In genomic region chr22:30262917-30263741, GRCh38 we compare ENCODE assay signal across 1 cellular context.
A peak's percentile ranks its signal among the peaks of the same experiment; 100 is the strongest.
TF ChIP-seq lines count a peak whose summit lies in the region.

No MANE protein-coding gene starts in this region.

TF ChIP-seq in HepG2, 621 proteins besides CTCF, POLR2A, EP300 and RAD21 (continued from another document and continues in another):
- peak; percentile 61 for TF ChIP-seq YY1 (IDR thresholded peaks at IDR 0.05; ENCODE audit: insufficient read depth, insufficient replicate concordance, low read depth, low read length)
- TF ChIP-seq ZNF549 (CRISPR knock-in tag; IDR thresholded peaks at IDR 0.05) = no peak
- no peak for TF ChIP-seq SNRNP70 (IDR thresholded peaks at IDR 0.05; ENCODE audit: low read depth, low read length)
- no peak for TF ChIP-seq ZNF160 (CRISPR knock-in tag; IDR thresholded peaks at IDR 0.05)
- TF ChIP-seq FLYWCH1 (CRISPR knock-in tag; IDR thresholded peaks at IDR 0.05) = no peak
- TF ChIP-seq SOX5 (CRISPR knock-in tag; IDR thresholded peaks at IDR 0.05; ENCODE audit: borderline replicate concordance) = no peak
- TF ChIP-seq, protein P1, sequence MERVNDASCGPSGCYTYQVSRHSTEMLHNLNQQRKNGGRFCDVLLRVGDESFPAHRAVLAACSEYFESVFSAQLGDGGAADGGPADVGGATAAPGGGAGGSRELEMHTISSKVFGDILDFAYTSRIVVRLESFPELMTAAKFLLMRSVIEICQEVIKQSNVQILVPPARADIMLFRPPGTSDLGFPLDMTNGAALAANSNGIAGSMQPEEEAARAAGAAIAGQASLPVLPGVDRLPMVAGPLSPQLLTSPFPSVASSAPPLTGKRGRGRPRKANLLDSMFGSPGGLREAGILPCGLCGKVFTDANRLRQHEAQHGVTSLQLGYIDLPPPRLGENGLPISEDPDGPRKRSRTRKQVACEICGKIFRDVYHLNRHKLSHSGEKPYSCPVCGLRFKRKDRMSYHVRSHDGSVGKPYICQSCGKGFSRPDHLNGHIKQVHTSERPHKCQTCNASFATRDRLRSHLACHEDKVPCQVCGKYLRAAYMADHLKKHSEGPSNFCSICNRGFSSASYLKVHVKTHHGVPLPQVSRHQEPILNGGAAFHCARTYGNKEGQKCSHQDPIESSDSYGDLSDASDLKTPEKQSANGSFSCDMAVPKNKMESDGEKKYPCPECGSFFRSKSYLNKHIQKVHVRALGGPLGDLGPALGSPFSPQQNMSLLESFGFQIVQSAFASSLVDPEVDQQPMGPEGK (CRISPR knock-in tag; IDR thresholded peaks at IDR 0.05) = peak; percentile 43; the same call in 1 of the 2 replicates
- TF ChIP-seq ZNF3 (CRISPR knock-in tag; IDR thresholded peaks at IDR 0.05) = no peak
- no peak for TF ChIP-seq MED13 (CRISPR knock-in tag; IDR thresholded peaks at IDR 0.05)
- TF ChIP-seq, protein P2, sequence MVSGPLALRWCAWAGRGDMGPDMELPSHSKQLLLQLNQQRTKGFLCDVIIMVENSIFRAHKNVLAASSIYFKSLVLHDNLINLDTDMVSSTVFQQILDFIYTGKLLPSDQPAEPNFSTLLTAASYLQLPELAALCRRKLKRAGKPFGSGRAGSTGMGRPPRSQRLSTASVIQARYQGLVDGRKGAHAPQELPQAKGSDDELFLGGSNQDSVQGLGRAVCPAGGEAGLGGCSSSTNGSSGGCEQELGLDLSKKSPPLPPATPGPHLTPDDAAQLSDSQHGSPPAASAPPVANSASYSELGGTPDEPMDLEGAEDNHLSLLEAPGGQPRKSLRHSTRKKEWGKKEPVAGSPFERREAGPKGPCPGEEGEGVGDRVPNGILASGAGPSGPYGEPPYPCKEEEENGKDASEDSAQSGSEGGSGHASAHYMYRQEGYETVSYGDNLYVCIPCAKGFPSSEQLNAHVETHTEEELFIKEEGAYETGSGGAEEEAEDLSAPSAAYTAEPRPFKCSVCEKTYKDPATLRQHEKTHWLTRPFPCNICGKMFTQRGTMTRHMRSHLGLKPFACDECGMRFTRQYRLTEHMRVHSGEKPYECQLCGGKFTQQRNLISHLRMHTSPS (CRISPR knock-in tag; IDR thresholded peaks at IDR 0.05; ENCODE audit: low read depth) = no peak
- no peak for TF ChIP-seq TFE3 (CRISPR knock-in tag; IDR thresholded peaks at IDR 0.05)
- TF ChIP-seq NCOA2 (CRISPR knock-in tag; IDR thresholded peaks at IDR 0.05) = no peak
- peak; percentile 77; the same call in 1 of the 2 replicates for TF ChIP-seq KDM2A (CRISPR knock-in tag; IDR thresholded peaks at IDR 0.05; ENCODE audit: borderline replicate concordance, low read depth)
- TF ChIP-seq MXD4 (CRISPR knock-in tag; IDR thresholded peaks at IDR 0.05) = 0 out of 2 replicates have a peak, but pooled peaks have one; percentile 31
- TF ChIP-seq ZNF770 (CRISPR knock-in tag; IDR thresholded peaks at IDR 0.05) = no peak
- no peak for TF ChIP-seq AHDC1 (CRISPR knock-in tag; IDR thresholded peaks at IDR 0.05; ENCODE audit: borderline replicate concordance)
- no peak for TF ChIP-seq ZNF274 (CRISPR knock-in tag; IDR thresholded peaks at IDR 0.05)
- TF ChIP-seq, protein P3, sequence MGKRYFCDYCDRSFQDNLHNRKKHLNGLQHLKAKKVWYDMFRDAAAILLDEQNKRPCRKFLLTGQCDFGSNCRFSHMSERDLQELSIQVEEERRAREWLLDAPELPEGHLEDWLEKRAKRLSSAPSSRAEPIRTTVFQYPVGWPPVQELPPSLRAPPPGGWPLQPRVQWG (CRISPR knock-in tag; IDR thresholded peaks at IDR 0.05; ENCODE audit: borderline replicate concordance, low read depth) = no peak
- TF ChIP-seq HOXA3 (CRISPR knock-in tag; IDR thresholded peaks at IDR 0.05) = no peak
- no peak for TF ChIP-seq TRIM22 (IDR thresholded peaks at IDR 0.05)
- TF ChIP-seq, protein P4, sequence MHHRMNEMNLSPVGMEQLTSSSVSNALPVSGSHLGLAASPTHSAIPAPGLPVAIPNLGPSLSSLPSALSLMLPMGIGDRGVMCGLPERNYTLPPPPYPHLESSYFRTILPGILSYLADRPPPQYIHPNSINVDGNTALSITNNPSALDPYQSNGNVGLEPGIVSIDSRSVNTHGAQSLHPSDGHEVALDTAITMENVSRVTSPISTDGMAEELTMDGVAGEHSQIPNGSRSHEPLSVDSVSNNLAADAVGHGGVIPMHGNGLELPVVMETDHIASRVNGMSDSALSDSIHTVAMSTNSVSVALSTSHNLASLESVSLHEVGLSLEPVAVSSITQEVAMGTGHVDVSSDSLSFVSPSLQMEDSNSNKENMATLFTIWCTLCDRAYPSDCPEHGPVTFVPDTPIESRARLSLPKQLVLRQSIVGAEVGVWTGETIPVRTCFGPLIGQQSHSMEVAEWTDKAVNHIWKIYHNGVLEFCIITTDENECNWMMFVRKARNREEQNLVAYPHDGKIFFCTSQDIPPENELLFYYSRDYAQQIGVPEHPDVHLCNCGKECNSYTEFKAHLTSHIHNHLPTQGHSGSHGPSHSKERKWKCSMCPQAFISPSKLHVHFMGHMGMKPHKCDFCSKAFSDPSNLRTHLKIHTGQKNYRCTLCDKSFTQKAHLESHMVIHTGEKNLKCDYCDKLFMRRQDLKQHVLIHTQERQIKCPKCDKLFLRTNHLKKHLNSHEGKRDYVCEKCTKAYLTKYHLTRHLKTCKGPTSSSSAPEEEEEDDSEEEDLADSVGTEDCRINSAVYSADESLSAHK (CRISPR knock-in tag; IDR thresholded peaks at IDR 0.05; ENCODE audit: borderline replicate concordance) = no peak
- TF ChIP-seq, protein P5, sequence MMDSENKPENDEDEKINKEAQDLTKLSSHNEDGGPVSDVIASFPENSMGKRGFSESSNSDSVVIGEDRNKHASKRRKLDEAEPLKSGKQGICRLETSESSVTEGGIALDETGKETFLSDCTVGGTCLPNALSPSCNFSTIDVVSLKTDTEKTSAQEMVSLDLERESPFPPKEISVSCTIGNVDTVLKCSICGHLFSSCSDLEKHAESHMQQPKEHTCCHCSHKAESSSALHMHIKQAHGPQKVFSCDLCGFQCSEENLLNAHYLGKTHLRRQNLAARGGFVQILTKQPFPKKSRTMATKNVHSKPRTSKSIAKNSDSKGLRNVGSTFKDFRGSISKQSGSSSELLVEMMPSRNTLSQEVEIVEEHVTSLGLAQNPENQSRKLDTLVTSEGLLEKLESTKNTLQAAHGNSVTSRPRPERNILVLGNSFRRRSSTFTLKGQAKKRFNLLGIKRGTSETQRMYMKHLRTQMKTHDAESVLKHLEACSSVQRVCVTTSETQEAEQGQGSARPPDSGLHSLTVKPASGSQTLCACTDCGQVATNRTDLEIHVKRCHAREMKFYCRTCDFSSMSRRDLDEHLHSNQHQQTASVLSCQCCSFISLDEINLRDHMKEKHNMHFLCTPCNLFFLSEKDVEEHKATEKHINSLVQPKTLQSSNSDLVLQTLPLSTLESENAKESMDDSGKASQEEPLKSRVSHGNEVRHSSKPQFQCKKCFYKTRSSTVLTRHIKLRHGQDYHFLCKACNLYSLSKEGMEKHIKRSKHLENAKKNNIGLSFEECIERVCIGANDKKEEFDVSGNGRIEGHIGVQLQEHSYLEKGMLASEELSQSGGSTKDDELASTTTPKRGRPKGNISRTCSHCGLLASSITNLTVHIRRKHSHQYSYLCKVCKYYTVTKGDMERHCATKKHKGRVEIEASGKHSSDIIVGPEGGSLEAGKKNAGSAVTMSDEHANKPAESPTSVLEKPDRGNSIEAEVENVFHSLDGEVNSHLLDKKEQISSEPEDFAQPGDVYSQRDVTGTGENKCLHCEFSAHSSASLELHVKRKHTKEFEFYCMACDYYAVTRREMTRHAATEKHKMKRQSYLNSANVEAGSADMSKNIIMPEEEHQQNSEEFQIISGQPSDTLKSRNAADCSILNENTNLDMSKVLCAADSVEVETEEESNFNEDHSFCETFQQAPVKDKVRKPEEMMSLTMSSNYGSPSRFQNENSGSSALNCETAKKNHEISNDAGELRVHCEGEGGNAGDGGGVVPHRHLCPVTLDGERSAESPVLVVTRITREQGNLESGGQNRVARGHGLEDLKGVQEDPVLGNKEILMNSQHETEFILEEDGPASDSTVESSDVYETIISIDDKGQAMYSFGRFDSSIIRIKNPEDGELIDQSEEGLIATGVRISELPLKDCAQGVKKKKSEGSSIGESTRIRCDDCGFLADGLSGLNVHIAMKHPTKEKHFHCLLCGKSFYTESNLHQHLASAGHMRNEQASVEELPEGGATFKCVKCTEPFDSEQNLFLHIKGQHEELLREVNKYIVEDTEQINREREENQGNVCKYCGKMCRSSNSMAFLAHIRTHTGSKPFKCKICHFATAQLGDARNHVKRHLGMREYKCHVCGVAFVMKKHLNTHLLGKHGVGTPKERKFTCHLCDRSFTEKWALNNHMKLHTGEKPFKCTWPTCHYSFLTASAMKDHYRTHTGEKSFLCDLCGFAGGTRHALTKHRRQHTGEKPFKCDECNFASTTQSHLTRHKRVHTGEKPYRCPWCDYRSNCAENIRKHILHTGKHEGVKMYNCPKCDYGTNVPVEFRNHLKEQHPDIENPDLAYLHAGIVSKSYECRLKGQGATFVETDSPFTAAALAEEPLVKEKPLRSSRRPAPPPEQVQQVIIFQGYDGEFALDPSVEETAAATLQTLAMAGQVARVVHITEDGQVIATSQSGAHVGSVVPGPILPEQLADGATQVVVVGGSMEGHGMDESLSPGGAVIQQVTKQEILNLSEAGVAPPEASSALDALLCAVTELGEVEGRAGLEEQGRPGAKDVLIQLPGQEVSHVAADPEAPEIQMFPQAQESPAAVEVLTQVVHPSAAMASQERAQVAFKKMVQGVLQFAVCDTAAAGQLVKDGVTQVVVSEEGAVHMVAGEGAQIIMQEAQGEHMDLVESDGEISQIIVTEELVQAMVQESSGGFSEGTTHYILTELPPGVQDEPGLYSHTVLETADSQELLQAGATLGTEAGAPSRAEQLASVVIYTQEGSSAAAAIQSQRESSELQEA (CRISPR knock-in tag; IDR thresholded peaks at IDR 0.05; ENCODE audit: not compliant biosample characterization) = no peak
- TF ChIP-seq ZBTB7B (CRISPR knock-in tag; IDR thresholded peaks at IDR 0.05) = peak; percentile 51; the same call in 1 of the 2 replicates
- no peak for TF ChIP-seq BCL6 (CRISPR knock-in tag; IDR thresholded peaks at IDR 0.05)
- TF ChIP-seq KAT8 (CRISPR knock-in tag; IDR thresholded peaks at IDR 0.05) = peak; percentile 19; the same call in 1 of the 2 replicates
- no peak for TF ChIP-seq ZNF775 (CRISPR knock-in tag; IDR thresholded peaks at IDR 0.05; ENCODE audit: borderline replicate concordance)
- TF ChIP-seq ZNF124 (CRISPR knock-in tag; IDR thresholded peaks at IDR 0.05) = no peak
